In genomic region chr11:123421589-123421988, GRCh38 we compare ENCODE assay signal across 1 cellular context.
TF ChIP-seq lines count a peak whose summit lies in the region.

No MANE protein-coding gene starts in this region.

TF ChIP-seq in K562, 482 proteins besides CTCF, POLR2A, EP300 and RAD21 (continued from another document):
- TF ChIP-seq NR0B1 (IDR thresholded peaks at IDR 0.05; ENCODE audit: partially characterized antibody) (no peak), SPI1 (IDR thresholded peaks at IDR 0.05; ENCODE audit: borderline replicate concordance, low read depth, low read length) (peak; percentile 26; the same call in 1 of the 2 replicates)
